ENCODE assay signal across 1 cellular context in the genomic region with DNA sequence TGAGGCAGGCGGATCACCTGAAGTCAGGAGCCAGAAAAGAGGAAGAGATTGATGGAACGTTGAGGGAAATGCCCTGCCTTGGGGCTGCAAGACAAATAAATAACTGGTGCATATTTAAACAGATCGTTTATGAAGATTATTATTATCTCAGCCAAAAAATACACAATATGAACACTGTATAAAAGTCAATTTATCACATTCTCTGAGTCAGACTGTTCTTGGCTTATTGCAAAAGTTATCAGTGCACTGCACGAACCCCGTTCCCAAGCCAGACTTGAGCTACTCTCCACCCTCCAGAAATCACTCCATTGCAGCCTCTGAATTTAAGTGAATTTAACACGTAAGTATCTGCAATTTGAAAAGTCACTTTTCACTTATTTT.
TF ChIP-seq lines count a peak whose summit lies in the region.

No MANE protein-coding gene starts in this region.

TF ChIP-seq in HCT116, 20 proteins besides CTCF, POLR2A, EP300 and RAD21 (continued from another document):
- TF ChIP-seq, protein P1, sequence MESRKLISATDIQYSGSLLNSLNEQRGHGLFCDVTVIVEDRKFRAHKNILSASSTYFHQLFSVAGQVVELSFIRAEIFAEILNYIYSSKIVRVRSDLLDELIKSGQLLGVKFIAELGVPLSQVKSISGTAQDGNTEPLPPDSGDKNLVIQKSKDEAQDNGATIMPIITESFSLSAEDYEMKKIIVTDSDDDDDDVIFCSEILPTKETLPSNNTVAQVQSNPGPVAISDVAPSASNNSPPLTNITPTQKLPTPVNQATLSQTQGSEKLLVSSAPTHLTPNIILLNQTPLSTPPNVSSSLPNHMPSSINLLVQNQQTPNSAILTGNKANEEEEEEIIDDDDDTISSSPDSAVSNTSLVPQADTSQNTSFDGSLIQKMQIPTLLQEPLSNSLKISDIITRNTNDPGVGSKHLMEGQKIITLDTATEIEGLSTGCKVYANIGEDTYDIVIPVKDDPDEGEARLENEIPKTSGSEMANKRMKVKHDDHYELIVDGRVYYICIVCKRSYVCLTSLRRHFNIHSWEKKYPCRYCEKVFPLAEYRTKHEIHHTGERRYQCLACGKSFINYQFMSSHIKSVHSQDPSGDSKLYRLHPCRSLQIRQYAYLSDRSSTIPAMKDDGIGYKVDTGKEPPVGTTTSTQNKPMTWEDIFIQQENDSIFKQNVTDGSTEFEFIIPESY (IDR thresholded peaks at IDR 0.05; ENCODE audit: extremely low read depth, insufficient replicate concordance, low read length), result no peak
- TF ChIP-seq TCF7L2 (IDR thresholded peaks at IDR 0.05; ENCODE audit: borderline replicate concordance, extremely low read depth, insufficient read depth, insufficient read length) (no peak), JUND (IDR thresholded peaks at IDR 0.05) (no peak), EZH2 (IDR thresholded peaks at IDR 0.05) (no peak)
- TF ChIP-seq, protein P2, sequence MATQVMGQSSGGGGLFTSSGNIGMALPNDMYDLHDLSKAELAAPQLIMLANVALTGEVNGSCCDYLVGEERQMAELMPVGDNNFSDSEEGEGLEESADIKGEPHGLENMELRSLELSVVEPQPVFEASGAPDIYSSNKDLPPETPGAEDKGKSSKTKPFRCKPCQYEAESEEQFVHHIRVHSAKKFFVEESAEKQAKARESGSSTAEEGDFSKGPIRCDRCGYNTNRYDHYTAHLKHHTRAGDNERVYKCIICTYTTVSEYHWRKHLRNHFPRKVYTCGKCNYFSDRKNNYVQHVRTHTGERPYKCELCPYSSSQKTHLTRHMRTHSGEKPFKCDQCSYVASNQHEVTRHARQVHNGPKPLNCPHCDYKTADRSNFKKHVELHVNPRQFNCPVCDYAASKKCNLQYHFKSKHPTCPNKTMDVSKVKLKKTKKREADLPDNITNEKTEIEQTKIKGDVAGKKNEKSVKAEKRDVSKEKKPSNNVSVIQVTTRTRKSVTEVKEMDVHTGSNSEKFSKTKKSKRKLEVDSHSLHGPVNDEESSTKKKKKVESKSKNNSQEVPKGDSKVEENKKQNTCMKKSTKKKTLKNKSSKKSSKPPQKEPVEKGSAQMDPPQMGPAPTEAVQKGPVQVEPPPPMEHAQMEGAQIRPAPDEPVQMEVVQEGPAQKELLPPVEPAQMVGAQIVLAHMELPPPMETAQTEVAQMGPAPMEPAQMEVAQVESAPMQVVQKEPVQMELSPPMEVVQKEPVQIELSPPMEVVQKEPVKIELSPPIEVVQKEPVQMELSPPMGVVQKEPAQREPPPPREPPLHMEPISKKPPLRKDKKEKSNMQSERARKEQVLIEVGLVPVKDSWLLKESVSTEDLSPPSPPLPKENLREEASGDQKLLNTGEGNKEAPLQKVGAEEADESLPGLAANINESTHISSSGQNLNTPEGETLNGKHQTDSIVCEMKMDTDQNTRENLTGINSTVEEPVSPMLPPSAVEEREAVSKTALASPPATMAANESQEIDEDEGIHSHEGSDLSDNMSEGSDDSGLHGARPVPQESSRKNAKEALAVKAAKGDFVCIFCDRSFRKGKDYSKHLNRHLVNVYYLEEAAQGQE (IDR thresholded peaks at IDR 0.05; ENCODE audit: low read depth), result no peak
